ENCODE assay signal across 4 cellular contexts in the genomic region with DNA sequence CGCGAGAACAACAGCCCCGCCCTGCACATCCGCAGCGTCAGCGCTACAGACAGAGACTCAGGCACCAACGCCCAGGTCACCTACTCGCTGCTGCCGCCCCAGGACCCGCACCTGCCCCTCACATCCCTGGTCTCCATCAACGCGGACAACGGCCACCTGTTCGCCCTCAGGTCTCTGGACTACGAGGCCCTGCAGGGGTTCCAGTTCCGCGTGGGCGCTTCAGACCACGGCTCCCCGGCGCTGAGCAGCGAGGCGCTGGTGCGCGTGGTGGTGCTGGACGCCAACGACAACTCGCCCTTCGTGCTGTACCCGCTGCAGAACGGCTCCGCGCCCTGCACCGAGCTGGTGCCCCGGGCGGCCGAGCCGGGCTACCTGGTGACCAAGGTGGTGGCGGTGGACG. TPM values are rescaled to one million over a fixed set of nuclear protein-coding genes. Genes with fewer than 3 reads are reported as not detected.
"Had no signal": no experiment of that assay in that cellular context is flagged by ENCODE, and none has a peak within 500 bp of the region (broad histone marks: within the 10 kb centered on the region; RNA-seq: fewer than 3 reads in every experiment).

No MANE protein-coding gene starts in this region.

RNA-seq across cellular contexts. Expression of gene PCDHB13, which starts 1.8 kb away (rescaled TPM):
- total RNA-seq: naive thymus-derived CD8-positive, alpha-beta T cell; natural killer cell had no signal

RNA-seq across cellular contexts. Expression of gene PCDHB12, which starts 7.0 kb away (rescaled TPM):
- total RNA-seq: naive thymus-derived CD4-positive, alpha-beta T cell; naive thymus-derived CD8-positive, alpha-beta T cell; natural killer cell; natural killer cell treated with Interleukin-12 subunit alpha and Interleukin-12 subunit beta and Interleukin-15 and Interleukin-18, amount 100 ng/mL, for 72 hours had no signal

RNA-seq across cellular contexts. Expression of gene PCDHB14, which starts 7.6 kb away (rescaled TPM):
- total RNA-seq: naive thymus-derived CD4-positive, alpha-beta T cell; naive thymus-derived CD8-positive, alpha-beta T cell; natural killer cell; natural killer cell treated with Interleukin-12 subunit alpha and Interleukin-12 subunit beta and Interleukin-15 and Interleukin-18, amount 100 ng/mL, for 72 hours had no signal

RNA-seq across cellular contexts. Expression of gene PCDHB11, which starts 16.1 kb away (rescaled TPM):
- total RNA-seq: naive thymus-derived CD4-positive, alpha-beta T cell; naive thymus-derived CD8-positive, alpha-beta T cell; natural killer cell; natural killer cell treated with Interleukin-12 subunit alpha and Interleukin-12 subunit beta and Interleukin-15 and Interleukin-18, amount 100 ng/mL, for 72 hours had no signal

RNA-seq across cellular contexts. Expression of gene PCDHB10, which starts 23.4 kb away (rescaled TPM):
- total RNA-seq: naive thymus-derived CD8-positive, alpha-beta T cell; natural killer cell treated with Interleukin-12 subunit alpha and Interleukin-12 subunit beta and Interleukin-15 and Interleukin-18, amount 100 ng/mL, for 72 hours had no signal
